ENCODE assay signal across 1 cellular context in the genomic region with DNA sequence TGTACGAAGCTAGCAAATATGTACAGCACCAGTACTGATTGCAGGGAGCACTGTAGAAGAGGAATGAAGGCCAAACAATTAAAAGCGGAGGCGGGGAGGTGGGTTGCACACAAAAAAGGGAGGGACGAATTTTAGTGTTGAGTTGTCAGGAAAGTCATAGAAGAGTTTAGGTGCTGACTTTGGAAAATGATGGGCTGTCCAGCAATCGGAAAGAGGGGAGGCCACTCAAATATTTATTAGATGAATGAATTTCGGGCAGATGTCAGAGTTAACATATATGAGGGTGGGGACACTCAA.
TF ChIP-seq lines count a peak whose summit lies in the region.

No MANE protein-coding gene starts in this region.

TF ChIP-seq in K562, 482 proteins besides CTCF, POLR2A, EP300 and RAD21 (continued from another document and continues in another):
- TF ChIP-seq, protein P1, sequence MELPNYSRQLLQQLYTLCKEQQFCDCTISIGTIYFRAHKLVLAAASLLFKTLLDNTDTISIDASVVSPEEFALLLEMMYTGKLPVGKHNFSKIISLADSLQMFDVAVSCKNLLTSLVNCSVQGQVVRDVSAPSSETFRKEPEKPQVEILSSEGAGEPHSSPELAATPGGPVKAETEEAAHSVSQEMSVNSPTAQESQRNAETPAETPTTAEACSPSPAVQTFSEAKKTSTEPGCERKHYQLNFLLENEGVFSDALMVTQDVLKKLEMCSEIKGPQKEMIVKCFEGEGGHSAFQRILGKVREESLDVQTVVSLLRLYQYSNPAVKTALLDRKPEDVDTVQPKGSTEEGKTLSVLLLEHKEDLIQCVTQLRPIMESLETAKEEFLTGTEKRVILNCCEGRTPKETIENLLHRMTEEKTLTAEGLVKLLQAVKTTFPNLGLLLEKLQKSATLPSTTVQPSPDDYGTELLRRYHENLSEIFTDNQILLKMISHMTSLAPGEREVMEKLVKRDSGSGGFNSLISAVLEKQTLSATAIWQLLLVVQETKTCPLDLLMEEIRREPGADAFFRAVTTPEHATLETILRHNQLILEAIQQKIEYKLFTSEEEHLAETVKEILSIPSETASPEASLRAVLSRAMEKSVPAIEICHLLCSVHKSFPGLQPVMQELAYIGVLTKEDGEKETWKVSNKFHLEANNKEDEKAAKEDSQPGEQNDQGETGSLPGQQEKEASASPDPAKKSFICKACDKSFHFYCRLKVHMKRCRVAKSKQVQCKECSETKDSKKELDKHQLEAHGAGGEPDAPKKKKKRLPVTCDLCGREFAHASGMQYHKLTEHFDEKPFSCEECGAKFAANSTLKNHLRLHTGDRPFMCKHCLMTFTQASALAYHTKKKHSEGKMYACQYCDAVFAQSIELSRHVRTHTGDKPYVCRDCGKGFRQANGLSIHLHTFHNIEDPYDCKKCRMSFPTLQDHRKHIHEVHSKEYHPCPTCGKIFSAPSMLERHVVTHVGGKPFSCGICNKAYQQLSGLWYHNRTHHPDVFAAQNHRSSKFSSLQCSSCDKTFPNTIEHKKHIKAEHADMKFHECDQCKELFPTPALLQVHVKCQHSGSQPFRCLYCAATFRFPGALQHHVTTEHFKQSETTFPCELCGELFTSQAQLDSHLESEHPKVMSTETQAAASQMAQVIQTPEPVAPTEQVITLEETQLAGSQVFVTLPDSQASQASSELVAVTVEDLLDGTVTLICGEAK (IDR thresholded peaks at IDR 0.05): peak; percentile 51
- TF ChIP-seq, protein P1 (CRISPR knock-in tag; IDR thresholded peaks at IDR 0.05): no peak
- TF ChIP-seq, protein P2, sequence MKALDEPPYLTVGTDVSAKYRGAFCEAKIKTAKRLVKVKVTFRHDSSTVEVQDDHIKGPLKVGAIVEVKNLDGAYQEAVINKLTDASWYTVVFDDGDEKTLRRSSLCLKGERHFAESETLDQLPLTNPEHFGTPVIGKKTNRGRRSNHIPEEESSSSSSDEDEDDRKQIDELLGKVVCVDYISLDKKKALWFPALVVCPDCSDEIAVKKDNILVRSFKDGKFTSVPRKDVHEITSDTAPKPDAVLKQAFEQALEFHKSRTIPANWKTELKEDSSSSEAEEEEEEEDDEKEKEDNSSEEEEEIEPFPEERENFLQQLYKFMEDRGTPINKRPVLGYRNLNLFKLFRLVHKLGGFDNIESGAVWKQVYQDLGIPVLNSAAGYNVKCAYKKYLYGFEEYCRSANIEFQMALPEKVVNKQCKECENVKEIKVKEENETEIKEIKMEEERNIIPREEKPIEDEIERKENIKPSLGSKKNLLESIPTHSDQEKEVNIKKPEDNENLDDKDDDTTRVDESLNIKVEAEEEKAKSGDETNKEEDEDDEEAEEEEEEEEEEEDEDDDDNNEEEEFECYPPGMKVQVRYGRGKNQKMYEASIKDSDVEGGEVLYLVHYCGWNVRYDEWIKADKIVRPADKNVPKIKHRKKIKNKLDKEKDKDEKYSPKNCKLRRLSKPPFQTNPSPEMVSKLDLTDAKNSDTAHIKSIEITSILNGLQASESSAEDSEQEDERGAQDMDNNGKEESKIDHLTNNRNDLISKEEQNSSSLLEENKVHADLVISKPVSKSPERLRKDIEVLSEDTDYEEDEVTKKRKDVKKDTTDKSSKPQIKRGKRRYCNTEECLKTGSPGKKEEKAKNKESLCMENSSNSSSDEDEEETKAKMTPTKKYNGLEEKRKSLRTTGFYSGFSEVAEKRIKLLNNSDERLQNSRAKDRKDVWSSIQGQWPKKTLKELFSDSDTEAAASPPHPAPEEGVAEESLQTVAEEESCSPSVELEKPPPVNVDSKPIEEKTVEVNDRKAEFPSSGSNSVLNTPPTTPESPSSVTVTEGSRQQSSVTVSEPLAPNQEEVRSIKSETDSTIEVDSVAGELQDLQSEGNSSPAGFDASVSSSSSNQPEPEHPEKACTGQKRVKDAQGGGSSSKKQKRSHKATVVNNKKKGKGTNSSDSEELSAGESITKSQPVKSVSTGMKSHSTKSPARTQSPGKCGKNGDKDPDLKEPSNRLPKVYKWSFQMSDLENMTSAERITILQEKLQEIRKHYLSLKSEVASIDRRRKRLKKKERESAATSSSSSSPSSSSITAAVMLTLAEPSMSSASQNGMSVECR (CRISPR knock-in tag; IDR thresholded peaks at IDR 0.05): 0 out of 2 replicates have a peak, but pooled peaks have one; percentile 43
- TF ChIP-seq BCL6 (CRISPR knock-in tag; IDR thresholded peaks at IDR 0.05) (no peak), ZBTB8A (IDR thresholded peaks at IDR 0.05; ENCODE audit: partially characterized antibody) (no peak), ARID2 (IDR thresholded peaks at IDR 0.05) (peak; percentile 44; the same call in 1 of the 2 replicates), GABPA (tag; conservative IDR thresholded peaks at IDR 0.05; ENCODE audit: low read depth) (peak; percentile 76), ZNF239 (CRISPR knock-in tag; IDR thresholded peaks at IDR 0.05) (0 out of 2 replicates have a peak, but pooled peaks have one; percentile 1), POU5F1 (IDR thresholded peaks at IDR 0.05; ENCODE audit: borderline replicate concordance, low read depth, low read length, partially characterized antibody) (no peak), TCFL5 (CRISPR knock-in tag; conservative IDR thresholded peaks at IDR 0.05) (0 out of 2 replicates have a peak, but pooled peaks have one; percentile 25), RBM25 (IDR thresholded peaks at IDR 0.05; ENCODE audit: low read depth, low read length, severe bottlenecking) (peak; percentile 48), DMBX1 (CRISPR knock-in tag; IDR thresholded peaks at IDR 0.05; ENCODE audit: borderline replicate concordance) (0 out of 2 replicates have a peak, but pooled peaks have one; percentile 4), FOSL1 (tag; conservative IDR thresholded peaks at IDR 0.05) (peak; percentile 45), NFATC3 (IDR thresholded peaks at IDR 0.05) (no peak), PML (IDR thresholded peaks at IDR 0.05; ENCODE audit: low read length) (no peak), ZNF324 (CRISPR knock-in tag; IDR thresholded peaks at IDR 0.05) (no peak), ARID1B (IDR thresholded peaks at IDR 0.05) (0 out of 2 replicates have a peak, but pooled peaks have one; percentile 24), TRIM28 (IDR thresholded peaks at IDR 0.05) (no peak), FOXJ3 (CRISPR knock-in tag; IDR thresholded peaks at IDR 0.05) (no peak), ADNP (tag; IDR thresholded peaks at IDR 0.05) (peak; percentile 94), NBN (IDR thresholded peaks at IDR 0.05; ENCODE audit: low read depth) (no peak), ZNF444 (CRISPR knock-in tag; IDR thresholded peaks at IDR 0.05) (no peak)
- TF ChIP-seq, protein P3, sequence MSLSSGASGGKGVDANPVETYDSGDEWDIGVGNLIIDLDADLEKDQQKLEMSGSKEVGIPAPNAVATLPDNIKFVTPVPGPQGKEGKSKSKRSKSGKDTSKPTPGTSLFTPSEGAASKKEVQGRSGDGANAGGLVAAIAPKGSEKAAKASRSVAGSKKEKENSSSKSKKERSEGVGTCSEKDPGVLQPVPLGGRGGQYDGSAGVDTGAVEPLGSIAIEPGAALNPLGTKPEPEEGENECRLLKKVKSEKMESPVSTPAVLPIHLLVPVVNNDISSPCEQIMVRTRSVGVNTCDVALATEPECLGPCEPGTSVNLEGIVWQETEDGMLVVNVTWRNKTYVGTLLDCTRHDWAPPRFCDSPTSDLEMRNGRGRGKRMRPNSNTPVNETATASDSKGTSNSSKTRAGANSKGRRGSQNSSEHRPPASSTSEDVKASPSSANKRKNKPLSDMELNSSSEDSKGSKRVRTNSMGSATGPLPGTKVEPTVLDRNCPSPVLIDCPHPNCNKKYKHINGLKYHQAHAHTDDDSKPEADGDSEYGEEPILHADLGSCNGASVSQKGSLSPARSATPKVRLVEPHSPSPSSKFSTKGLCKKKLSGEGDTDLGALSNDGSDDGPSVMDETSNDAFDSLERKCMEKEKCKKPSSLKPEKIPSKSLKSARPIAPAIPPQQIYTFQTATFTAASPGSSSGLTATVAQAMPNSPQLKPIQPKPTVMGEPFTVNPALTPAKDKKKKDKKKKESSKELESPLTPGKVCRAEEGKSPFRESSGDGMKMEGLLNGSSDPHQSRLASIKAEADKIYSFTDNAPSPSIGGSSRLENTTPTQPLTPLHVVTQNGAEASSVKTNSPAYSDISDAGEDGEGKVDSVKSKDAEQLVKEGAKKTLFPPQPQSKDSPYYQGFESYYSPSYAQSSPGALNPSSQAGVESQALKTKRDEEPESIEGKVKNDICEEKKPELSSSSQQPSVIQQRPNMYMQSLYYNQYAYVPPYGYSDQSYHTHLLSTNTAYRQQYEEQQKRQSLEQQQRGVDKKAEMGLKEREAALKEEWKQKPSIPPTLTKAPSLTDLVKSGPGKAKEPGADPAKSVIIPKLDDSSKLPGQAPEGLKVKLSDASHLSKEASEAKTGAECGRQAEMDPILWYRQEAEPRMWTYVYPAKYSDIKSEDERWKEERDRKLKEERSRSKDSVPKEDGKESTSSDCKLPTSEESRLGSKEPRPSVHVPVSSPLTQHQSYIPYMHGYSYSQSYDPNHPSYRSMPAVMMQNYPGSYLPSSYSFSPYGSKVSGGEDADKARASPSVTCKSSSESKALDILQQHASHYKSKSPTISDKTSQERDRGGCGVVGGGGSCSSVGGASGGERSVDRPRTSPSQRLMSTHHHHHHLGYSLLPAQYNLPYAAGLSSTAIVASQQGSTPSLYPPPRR (CRISPR knock-in tag; IDR thresholded peaks at IDR 0.05; ENCODE audit: borderline replicate concordance): peak; percentile 5; the same call in 1 of the 2 replicates
- TF ChIP-seq, protein P4, sequence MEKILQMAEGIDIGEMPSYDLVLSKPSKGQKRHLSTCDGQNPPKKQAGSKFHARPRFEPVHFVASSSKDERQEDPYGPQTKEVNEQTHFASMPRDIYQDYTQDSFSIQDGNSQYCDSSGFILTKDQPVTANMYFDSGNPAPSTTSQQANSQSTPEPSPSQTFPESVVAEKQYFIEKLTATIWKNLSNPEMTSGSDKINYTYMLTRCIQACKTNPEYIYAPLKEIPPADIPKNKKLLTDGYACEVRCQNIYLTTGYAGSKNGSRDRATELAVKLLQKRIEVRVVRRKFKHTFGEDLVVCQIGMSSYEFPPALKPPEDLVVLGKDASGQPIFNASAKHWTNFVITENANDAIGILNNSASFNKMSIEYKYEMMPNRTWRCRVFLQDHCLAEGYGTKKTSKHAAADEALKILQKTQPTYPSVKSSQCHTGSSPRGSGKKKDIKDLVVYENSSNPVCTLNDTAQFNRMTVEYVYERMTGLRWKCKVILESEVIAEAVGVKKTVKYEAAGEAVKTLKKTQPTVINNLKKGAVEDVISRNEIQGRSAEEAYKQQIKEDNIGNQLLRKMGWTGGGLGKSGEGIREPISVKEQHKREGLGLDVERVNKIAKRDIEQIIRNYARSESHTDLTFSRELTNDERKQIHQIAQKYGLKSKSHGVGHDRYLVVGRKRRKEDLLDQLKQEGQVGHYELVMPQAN (IDR thresholded peaks at IDR 0.05; ENCODE audit: borderline replicate concordance): peak; percentile 23; the same call in 1 of the 2 replicates
- TF ChIP-seq, protein P5, sequence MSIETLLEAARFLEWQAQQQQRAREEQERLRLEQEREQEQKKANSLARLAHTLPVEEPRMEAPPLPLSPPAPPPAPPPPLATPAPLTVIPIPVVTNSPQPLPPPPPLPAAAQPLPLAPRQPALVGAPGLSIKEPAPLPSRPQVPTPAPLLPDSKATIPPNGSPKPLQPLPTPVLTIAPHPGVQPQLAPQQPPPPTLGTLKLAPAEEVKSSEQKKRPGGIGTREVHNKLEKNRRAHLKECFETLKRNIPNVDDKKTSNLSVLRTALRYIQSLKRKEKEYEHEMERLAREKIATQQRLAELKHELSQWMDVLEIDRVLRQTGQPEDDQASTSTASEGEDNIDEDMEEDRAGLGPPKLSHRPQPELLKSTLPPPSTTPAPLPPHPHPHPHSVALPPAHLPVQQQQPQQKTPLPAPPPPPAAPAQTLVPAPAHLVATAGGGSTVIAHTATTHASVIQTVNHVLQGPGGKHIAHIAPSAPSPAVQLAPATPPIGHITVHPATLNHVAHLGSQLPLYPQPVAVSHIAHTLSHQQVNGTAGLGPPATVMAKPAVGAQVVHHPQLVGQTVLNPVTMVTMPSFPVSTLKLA (conservative IDR thresholded peaks at IDR 0.05): 0 out of 4 replicates have a peak, but pooled peaks of 1 of the 2 experiments have one; percentile 0
- TF ChIP-seq, protein P6, sequence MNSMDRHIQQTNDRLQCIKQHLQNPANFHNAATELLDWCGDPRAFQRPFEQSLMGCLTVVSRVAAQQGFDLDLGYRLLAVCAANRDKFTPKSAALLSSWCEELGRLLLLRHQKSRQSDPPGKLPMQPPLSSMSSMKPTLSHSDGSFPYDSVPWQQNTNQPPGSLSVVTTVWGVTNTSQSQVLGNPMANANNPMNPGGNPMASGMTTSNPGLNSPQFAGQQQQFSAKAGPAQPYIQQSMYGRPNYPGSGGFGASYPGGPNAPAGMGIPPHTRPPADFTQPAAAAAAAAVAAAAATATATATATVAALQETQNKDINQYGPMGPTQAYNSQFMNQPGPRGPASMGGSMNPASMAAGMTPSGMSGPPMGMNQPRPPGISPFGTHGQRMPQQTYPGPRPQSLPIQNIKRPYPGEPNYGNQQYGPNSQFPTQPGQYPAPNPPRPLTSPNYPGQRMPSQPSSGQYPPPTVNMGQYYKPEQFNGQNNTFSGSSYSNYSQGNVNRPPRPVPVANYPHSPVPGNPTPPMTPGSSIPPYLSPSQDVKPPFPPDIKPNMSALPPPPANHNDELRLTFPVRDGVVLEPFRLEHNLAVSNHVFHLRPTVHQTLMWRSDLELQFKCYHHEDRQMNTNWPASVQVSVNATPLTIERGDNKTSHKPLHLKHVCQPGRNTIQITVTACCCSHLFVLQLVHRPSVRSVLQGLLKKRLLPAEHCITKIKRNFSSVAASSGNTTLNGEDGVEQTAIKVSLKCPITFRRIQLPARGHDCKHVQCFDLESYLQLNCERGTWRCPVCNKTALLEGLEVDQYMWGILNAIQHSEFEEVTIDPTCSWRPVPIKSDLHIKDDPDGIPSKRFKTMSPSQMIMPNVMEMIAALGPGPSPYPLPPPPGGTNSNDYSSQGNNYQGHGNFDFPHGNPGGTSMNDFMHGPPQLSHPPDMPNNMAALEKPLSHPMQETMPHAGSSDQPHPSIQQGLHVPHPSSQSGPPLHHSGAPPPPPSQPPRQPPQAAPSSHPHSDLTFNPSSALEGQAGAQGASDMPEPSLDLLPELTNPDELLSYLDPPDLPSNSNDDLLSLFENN (IDR thresholded peaks at IDR 0.05; ENCODE audit: low read depth in 2 of 2, low read length in 2 of 2): no peak
